14 cellular contexts compared by ENCODE assay signal in the genomic region with DNA sequence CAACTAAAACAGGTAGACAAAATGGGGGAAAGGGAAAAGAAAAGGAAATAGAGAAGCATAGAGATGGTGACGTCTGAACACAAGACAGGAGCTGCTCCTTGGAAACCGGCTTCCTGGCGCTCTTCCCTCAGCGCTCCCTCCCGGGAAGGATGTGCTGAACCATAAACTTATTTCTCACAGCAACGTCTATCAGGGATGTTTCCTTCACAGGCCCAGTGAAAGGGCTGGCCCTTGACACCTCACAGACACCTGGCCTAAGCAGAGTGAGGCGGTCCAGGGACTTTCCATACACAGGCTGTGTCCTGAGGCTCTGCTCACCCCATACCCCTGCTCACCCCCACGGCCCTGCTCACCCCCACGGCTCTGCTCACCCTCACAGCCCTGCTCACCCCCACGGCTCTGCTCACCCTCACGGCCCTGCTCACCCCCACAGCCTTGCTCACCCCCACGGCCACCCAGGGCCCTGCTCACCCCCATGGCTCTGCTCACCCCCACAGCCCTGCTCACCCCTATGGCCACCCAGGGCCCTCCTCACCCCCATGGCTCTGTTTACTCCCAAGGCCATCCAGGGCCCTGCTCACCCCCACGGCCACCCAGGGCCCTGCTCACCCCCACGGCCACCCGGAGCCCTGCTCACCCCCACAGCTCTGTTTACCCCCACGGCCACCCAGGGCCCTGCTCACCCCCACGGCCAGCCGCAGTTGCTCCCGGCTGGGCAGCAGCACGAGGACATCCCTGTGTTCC. TPM values are rescaled to one million over a fixed set of nuclear protein-coding genes. Genes with fewer than 3 reads are reported as not detected.
"Had no signal": no experiment of that assay in that cellular context is flagged by ENCODE, and none has a peak within 500 bp of the region (broad histone marks: within the 10 kb centered on the region; RNA-seq: fewer than 3 reads in every experiment).

No MANE protein-coding gene starts in this region.

- H3K27ac ChIP-seq: body of pancreas, esophagus muscularis mucosa, neutrophil had no signal

- H3K4me1 ChIP-seq: body of pancreas had no signal

- H3K9me3 Mint-ChIP-seq: activated naive CD4-positive, alpha-beta T cell treated with anti-CD3 and anti-CD28 coated beads, Interleukin-2, amount 50 U/mL, for 24 hours; central memory CD8-positive, alpha-beta T cell; dendritic cell treated with granulocyte-macrophage colony-stimulating factor and Interleukin-4, amounts not matched to agents 40 ng/mL and 50 ng/mL, for 4 days; T-helper 2 cell treated with Interferon-gamma antibody and Interleukin-4, amounts not matched to agents 5 μg/mL and 100 μg/mL, for 36 hours had no signal

- H3K4me3 ChIP-seq: body of pancreas, esophagus muscularis mucosa had no signal

- ATAC-seq: activated CD4-positive, CD25-positive, alpha-beta regulatory T cell treated with anti-CD3 and anti-CD28 coated beads, Interleukin-2, amount 50 U/mL, for 24 hours; body of pancreas had no signal

- H3K27me3 ChIP-seq: body of pancreas, neutrophil had no signal

- H3K9me3 ChIP-seq: body of pancreas, esophagus muscularis mucosa, neutrophil had no signal

- H3K4me3 Mint-ChIP-seq: activated naive CD4-positive, alpha-beta T cell treated with anti-CD3 and anti-CD28 coated beads, Interleukin-2, amount 50 U/mL, for 24 hours; central memory CD8-positive, alpha-beta T cell; dendritic cell treated with granulocyte-macrophage colony-stimulating factor and Interleukin-4, amounts not matched to agents 40 ng/mL and 50 ng/mL, for 4 days; T-helper 2 cell treated with Interferon-gamma antibody and Interleukin-4, amounts not matched to agents 5 μg/mL and 100 μg/mL, for 36 hours had no signal

- H3K36me3 ChIP-seq: esophagus muscularis mucosa, neutrophil had no signal

- H3K4me1 Mint-ChIP-seq: activated naive CD4-positive, alpha-beta T cell treated with anti-CD3 and anti-CD28 coated beads, Interleukin-2, amount 50 U/mL, for 24 hours; central memory CD8-positive, alpha-beta T cell had no signal

- H3K27ac Mint-ChIP-seq: activated naive CD4-positive, alpha-beta T cell treated with anti-CD3 and anti-CD28 coated beads, Interleukin-2, amount 50 U/mL, for 24 hours; dendritic cell treated with granulocyte-macrophage colony-stimulating factor and Interleukin-4, amounts not matched to agents 40 ng/mL and 50 ng/mL, for 4 days; T-helper 2 cell treated with Interferon-gamma antibody and Interleukin-4, amounts not matched to agents 5 μg/mL and 100 μg/mL, for 36 hours had no signal

- DNase-seq: activated T-cell treated with anti-CD3 and anti-CD28 coated beads, Interleukin-2, amount 50 U/mL, for 1 hour; body of pancreas; foreskin fibroblast; right cardiac atrium; stimulated activated naive CD4-positive, alpha-beta T cell had no signal

- H3K27me3 Mint-ChIP-seq: activated naive CD4-positive, alpha-beta T cell treated with anti-CD3 and anti-CD28 coated beads, Interleukin-2, amount 50 U/mL, for 24 hours; central memory CD8-positive, alpha-beta T cell; dendritic cell treated with granulocyte-macrophage colony-stimulating factor and Interleukin-4, amounts not matched to agents 40 ng/mL and 50 ng/mL, for 4 days had no signal

RNA-seq across cellular contexts. Expression of a gene that starts 0.6 kb away (rescaled TPM):
- total RNA-seq: body of pancreas, myocyte, temporal lobe had no signal
